In the genomic region with DNA sequence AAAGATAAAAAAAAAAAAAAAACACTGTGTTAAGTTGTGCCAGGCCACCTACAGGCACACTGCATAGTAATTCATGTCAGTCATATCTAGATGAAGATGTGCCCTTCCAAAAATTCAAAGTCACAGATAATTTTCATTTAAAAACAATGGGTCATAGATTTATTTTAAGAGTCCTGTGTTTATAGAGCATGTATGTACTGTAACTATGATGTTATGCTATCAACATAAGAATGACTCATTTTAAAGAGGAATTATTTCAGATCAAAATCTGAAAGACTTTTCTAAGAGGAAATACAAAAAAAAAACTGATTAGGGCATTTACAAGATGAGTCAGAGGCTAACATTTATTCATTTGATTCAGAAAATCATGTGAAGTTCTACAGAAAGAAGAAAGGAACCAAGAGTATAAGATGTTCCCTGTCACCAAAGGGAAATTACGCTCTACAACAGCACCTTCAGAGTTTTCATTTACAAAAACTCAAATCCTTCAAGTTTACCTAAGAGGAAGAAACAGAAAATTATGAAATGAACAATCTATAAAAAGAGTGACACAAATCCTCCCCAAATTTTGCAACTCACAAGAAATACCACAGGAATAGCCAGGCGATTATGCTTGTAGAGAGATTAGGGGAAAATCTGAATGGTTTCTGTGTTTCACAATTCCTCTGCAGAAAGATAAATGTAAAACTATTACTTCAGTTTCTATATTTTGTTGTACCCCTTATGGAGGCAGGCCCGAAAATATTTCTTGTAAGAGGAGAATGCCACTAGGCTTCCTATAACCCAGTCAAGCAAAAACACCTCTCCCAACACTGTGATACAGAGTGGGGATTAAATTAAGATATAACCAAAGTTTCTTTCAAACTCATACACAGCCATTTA, we compare ENCODE assay signal across 8 cellular contexts. TPM values are rescaled to one million over a fixed set of nuclear protein-coding genes. Genes with fewer than 3 reads are reported as not detected.
A peak's percentile ranks its signal among the peaks of the same experiment; 100 is the strongest.
DNase-seq lines count a peak whose midpoint lies in the region; ATAC-seq and TF ChIP-seq lines count a peak whose summit lies in the region.

No MANE protein-coding gene starts in this region.

- intact Hi-C loops in naive thymus-derived CD4-positive, alpha-beta T cell (cut with micrococcal nuclease): loop anchor here in 1 of 2 donors (1.0 kb wide), 2 partner anchors 8 to 13 kb away; partner anchors contain the start of gene TP53BP2

- peak overlapping the region; percentile 11 for H3K27ac ChIP-seq in naive thymus-derived CD4-positive, alpha-beta T cell (ENCODE audit: low read depth, low read length)

- H3K9me3 Mint-ChIP-seq in chondrocyte (ENCODE audit: low read depth): no peaks in the 10 kb centered on the region
- no peaks in the 10 kb centered on the region for H3K9me3 Mint-ChIP-seq in naive thymus-derived CD4-positive, alpha-beta T cell

- peak overlapping the region; percentile 97 for H3K27ac Mint-ChIP-seq in chondrocyte (ENCODE audit: unreplicated experiment)
- peak overlapping the region in 6 of 9 donors; percentile 76 to 93 (median 82) for H3K27ac Mint-ChIP-seq in naive thymus-derived CD4-positive, alpha-beta T cell

- H3K4me1 ChIP-seq in naive thymus-derived CD4-positive, alpha-beta T cell (ENCODE audit: control insufficient read depth in 2 of 2, insufficient read depth in 2 of 2, low read length in 2 of 2): peaks cover 46 to 47% of the 10 kb centered on the region in 2 donors

- ATAC-seq in GM19351 (IDR thresholded peaks at IDR 0.05; ENCODE audit: unreplicated experiment) (peak; percentile 31), GM18505 (IDR thresholded peaks at IDR 0.05; ENCODE audit: unreplicated experiment) (no peak), GM19467 (IDR thresholded peaks at IDR 0.05; ENCODE audit: unreplicated experiment) (no peak)
- ATAC-seq in naive thymus-derived CD4-positive, alpha-beta T cell: peak; percentile 77

- no peaks in the 10 kb centered on the region for H3K27me3 Mint-ChIP-seq in chondrocyte (ENCODE audit: low read depth)
- no peaks in the 10 kb centered on the region for H3K27me3 Mint-ChIP-seq in naive thymus-derived CD4-positive, alpha-beta T cell

- H3K4me1 Mint-ChIP-seq in chondrocyte (ENCODE audit: low read depth): peaks cover 37% of the 10 kb centered on the region
- H3K4me1 Mint-ChIP-seq in naive thymus-derived CD4-positive, alpha-beta T cell: peaks cover 12 to 28% (median 22%) of the 10 kb centered on the region in 7 donors

- CTCF ChIA-PET in naive thymus-derived CD4-positive, alpha-beta T cell (lab: Charles Lee): interaction anchor here (0.6 to 1.6 kb wide), 2 partner anchors 10 to 20 kb away, joined by 5 to 6 read pairs; no protein-coding TSS in a partner anchor

- no peaks in the 10 kb centered on the region for H3K9me3 ChIP-seq in naive thymus-derived CD4-positive, alpha-beta T cell (ENCODE audit: control insufficient read depth in 2 of 3, low read length in 3 of 3)

- H3K27me3 ChIP-seq in naive thymus-derived CD4-positive, alpha-beta T cell (ENCODE audit: control insufficient read depth in 2 of 2, insufficient read depth in 2 of 2, low read length in 2 of 2): no peaks in the 10 kb centered on the region

- POLR2A ChIA-PET in naive thymus-derived CD4-positive, alpha-beta T cell (lab: Charles Lee): interaction anchor here (0.5 to 7.2 kb wide), 5 partner anchors 10 to 56 kb away, joined by 3 to 51 read pairs (median 3); partner anchors contain the start of gene TP53BP2

- peak; percentile 83 for DNase-seq in NOMO-1 treated with DMSO at 0.1 percent for 48 hours (lab: John Stamatoyannopoulos, UW; ENCODE audit: unreplicated experiment)
- no peak for DNase-seq in chondrocyte (ENCODE audit: low spot score)
- DNase-seq in naive thymus-derived CD4-positive, alpha-beta T cell: peak in 1 of 9 donors; percentile 36
- no peak for DNase-seq in islet precursor cell
- no peak for DNase-seq in cerebellar cortex (ENCODE audit: low spot score)

- H3K4me3 ChIP-seq in naive thymus-derived CD4-positive, alpha-beta T cell (ENCODE audit: low read length): no peak overlapping the region

- no peak overlapping the region for H3K4me3 Mint-ChIP-seq in chondrocyte (ENCODE audit: unreplicated experiment)
- H3K4me3 Mint-ChIP-seq in naive thymus-derived CD4-positive, alpha-beta T cell: peak overlapping the region in 9 of 10 donors; percentile 16 to 69 (median 60)

- TF ChIP-seq CTCF in chondrocyte (IDR thresholded peaks at IDR 0.05): peak; percentile 48

- no peaks in the 10 kb centered on the region for H3K36me3 Mint-ChIP-seq in chondrocyte (ENCODE audit: low read depth)
- H3K36me3 Mint-ChIP-seq in naive thymus-derived CD4-positive, alpha-beta T cell: peaks cover 0 to 11% (median 6%) of the 10 kb centered on the region in 5 donors

- no peaks in the 10 kb centered on the region for H3K36me3 ChIP-seq in naive thymus-derived CD4-positive, alpha-beta T cell (ENCODE audit: control insufficient read depth in 2 of 3, insufficient read depth in 3 of 3, low read length in 3 of 3)

- TF ChIP-seq POLR2A in GM18505 (IDR thresholded peaks at IDR 0.05; ENCODE audit: borderline replicate concordance, extremely low read depth, insufficient read depth, insufficient read length): no peak

RNA-seq across cellular contexts. Expression of gene TP53BP2, which starts 13.8 kb away (rescaled TPM):
- total RNA-seq in chondrocyte: 41.3 to 47.4 TPM (median 42.6 TPM) in 3 replicates
- 100 to 1,000 TPM in 1 of 5 experiments, 10 to 100 TPM in 4; 30.3 to 120 (median 45.4) TPM for total RNA-seq in naive thymus-derived CD4-positive, alpha-beta T cell
- 10 to 100 TPM in 1 of 2 donors, 1 to 10 TPM in 1; 8.4 to 20.5 TPM for polyA plus RNA-seq in naive thymus-derived CD4-positive, alpha-beta T cell

Comparison
In these comparisons a context has a peak if more than half of its experiments do, and no peak if none do; other contexts are left out.
1. ATAC-seq: peak in GM19351 (single experiment) and naive thymus-derived CD4-positive, alpha-beta T cell (single experiment); none in GM18505 (single experiment) and GM19467 (single experiment).